8 cellular contexts compared by ENCODE assay signal in genomic region chr3:71050521-71051258, GRCh38.
DNase-seq lines count a peak whose midpoint lies in the region; ATAC-seq, FAIRE-seq and TF ChIP-seq lines count a peak whose summit lies in the region.

No MANE protein-coding gene starts in this region.

- TF ChIP-seq CTCF in cardiac muscle cell (IDR thresholded peaks at IDR 0.05; ENCODE audit: low read depth, low read length) = no peak
- TF ChIP-seq CTCF in upper lobe of left lung (IDR thresholded peaks at IDR 0.05) = no peak
- TF ChIP-seq CTCF in ovary (IDR thresholded peaks at IDR 0.05) = no peak
- TF ChIP-seq CTCF in D721Med (IDR thresholded peaks at IDR 0.05; ENCODE audit: insufficient read depth, missing control alignments) = no peak

- DNase-seq in cardiac muscle cell (ENCODE audit: low read depth in 1 of 2, low spot score in 1 of 2) = peak in 1 of 2 donors; percentile 75
- no peak for DNase-seq in Right ventricle myocardium superior
- no peak for DNase-seq in activated naive CD8-positive, alpha-beta T cell treated with anti-CD3 and anti-CD28 coated beads, Interleukin-2, amount 50 U/mL, for 24 hours
- DNase-seq in kidney glomerular epithelial cell (lab: John Stamatoyannopoulos, UW) = peak; percentile 66
- DNase-seq in upper lobe of left lung = no peak
- DNase-seq in ovary = no peak
- no peak for DNase-seq in D721Med (ENCODE audit: insufficient read length, low spot score)
- no peak for DNase-seq in H7

- H3K27ac Mint-ChIP-seq in activated naive CD8-positive, alpha-beta T cell treated with anti-CD3 and anti-CD28 coated beads, Interleukin-2, amount 50 U/mL, for 24 hours = peak overlapping the region; percentile 91

- H3K4me1 Mint-ChIP-seq in activated naive CD8-positive, alpha-beta T cell treated with anti-CD3 and anti-CD28 coated beads, Interleukin-2, amount 50 U/mL, for 24 hours = peaks cover 100% of the 10 kb centered on the region

- H3K27ac ChIP-seq in cardiac muscle cell (peak overlapping the region; percentile 51), upper lobe of left lung (peak overlapping the region; percentile 10 to 80 (median 18)), ovary (no peak overlapping the region)

- H3K4me3 ChIP-seq in cardiac muscle cell (no peak overlapping the region), upper lobe of left lung (no peak overlapping the region), ovary (no peak overlapping the region), H7 (ENCODE audit: insufficient read depth, low read depth, low read length) (no peak overlapping the region)

- H3K27me3 Mint-ChIP-seq in activated naive CD8-positive, alpha-beta T cell treated with anti-CD3 and anti-CD28 coated beads, Interleukin-2, amount 50 U/mL, for 24 hours = no peaks in the 10 kb centered on the region

- TF ChIP-seq EP300 in upper lobe of left lung (IDR thresholded peaks at IDR 0.05) = no peak
- no peak for TF ChIP-seq EP300 in ovary (IDR thresholded peaks at IDR 0.05)

- H3K9me3 ChIP-seq in cardiac muscle cell (ENCODE audit: low read depth) (no peaks in the 10 kb centered on the region), upper lobe of left lung (no peaks in the 10 kb centered on the region), ovary (no peaks in the 10 kb centered on the region)

- WGBS in upper lobe of left lung, 2 donors = 61 to 64% methylated on average over 6 of the region's 6 CpGs
- WGBS in ovary, 3 donors = 37 to 53% (median 52%) methylated on average over 6 of the region's 6 CpGs

- TF ChIP-seq POLR2A in upper lobe of left lung (IDR thresholded peaks at IDR 0.05) (no peak), ovary (IDR thresholded peaks at IDR 0.05) (no peak)

- no peak for FAIRE-seq in D721Med (lab: Jason Lieb, UNC)

- peaks cover 94% of the 10 kb centered on the region for H3K36me3 Mint-ChIP-seq in activated naive CD8-positive, alpha-beta T cell treated with anti-CD3 and anti-CD28 coated beads, Interleukin-2, amount 50 U/mL, for 24 hours (ENCODE audit: low read depth)

- H3K27me3 ChIP-seq in cardiac muscle cell = no peaks in the 10 kb centered on the region
- no peaks in the 10 kb centered on the region for H3K27me3 ChIP-seq in upper lobe of left lung
- H3K27me3 ChIP-seq in ovary = no peaks in the 10 kb centered on the region
- H3K27me3 ChIP-seq in H7 (ENCODE audit: control insufficient read depth, insufficient read depth, low read length) = no peaks in the 10 kb centered on the region

- H3K4me1 ChIP-seq in cardiac muscle cell (ENCODE audit: low read depth) (peaks cover 29% of the 10 kb centered on the region), upper lobe of left lung (peaks cover 45 to 90% (median 55%) of the 10 kb centered on the region in 4 donors), ovary (ENCODE audit: insufficient read depth) (peaks cover 26% of the 10 kb centered on the region)

- intact Hi-C loops in Right ventricle myocardium superior (cut with DNase I) = no loop called here
- intact Hi-C loops in ovary (cut with DNase I) = no loop called here

- H3K4me3 Mint-ChIP-seq in activated naive CD8-positive, alpha-beta T cell treated with anti-CD3 and anti-CD28 coated beads, Interleukin-2, amount 50 U/mL, for 24 hours = peak overlapping the region; percentile 59

- no peak for ATAC-seq in Right ventricle myocardium superior (ENCODE audit: poor library complexity)
- ATAC-seq in activated naive CD8-positive, alpha-beta T cell treated with anti-CD3 and anti-CD28 coated beads, Interleukin-2, amount 50 U/mL, for 24 hours = peak; percentile 89
- ATAC-seq in upper lobe of left lung (ENCODE audit: low FRiP score in 2 of 2) = peak in 1 of 2 donors; percentile 54

- H3K36me3 ChIP-seq in cardiac muscle cell (peaks cover 26% of the 10 kb centered on the region), upper lobe of left lung (peaks cover 9 to 46% (median 20%) of the 10 kb centered on the region in 4 donors), ovary (no peaks in the 10 kb centered on the region), H7 (replicated peaks; ENCODE audit: control insufficient read depth, insufficient read depth, low read length) (no peaks in the 10 kb centered on the region)

- no peaks in the 10 kb centered on the region for H3K9me3 Mint-ChIP-seq in activated naive CD8-positive, alpha-beta T cell treated with anti-CD3 and anti-CD28 coated beads, Interleukin-2, amount 50 U/mL, for 24 hours

Comparison
In these comparisons a context has a peak if more than half of its experiments do, and no peak if none do; other contexts are left out.
1. H3K27ac ChIP-seq: peak in cardiac muscle cell (single experiment) and upper lobe of left lung (4 of 4); none in ovary (0 of 2).